Comparison of ENCODE assay signal across 8 cellular contexts in the genomic region with DNA sequence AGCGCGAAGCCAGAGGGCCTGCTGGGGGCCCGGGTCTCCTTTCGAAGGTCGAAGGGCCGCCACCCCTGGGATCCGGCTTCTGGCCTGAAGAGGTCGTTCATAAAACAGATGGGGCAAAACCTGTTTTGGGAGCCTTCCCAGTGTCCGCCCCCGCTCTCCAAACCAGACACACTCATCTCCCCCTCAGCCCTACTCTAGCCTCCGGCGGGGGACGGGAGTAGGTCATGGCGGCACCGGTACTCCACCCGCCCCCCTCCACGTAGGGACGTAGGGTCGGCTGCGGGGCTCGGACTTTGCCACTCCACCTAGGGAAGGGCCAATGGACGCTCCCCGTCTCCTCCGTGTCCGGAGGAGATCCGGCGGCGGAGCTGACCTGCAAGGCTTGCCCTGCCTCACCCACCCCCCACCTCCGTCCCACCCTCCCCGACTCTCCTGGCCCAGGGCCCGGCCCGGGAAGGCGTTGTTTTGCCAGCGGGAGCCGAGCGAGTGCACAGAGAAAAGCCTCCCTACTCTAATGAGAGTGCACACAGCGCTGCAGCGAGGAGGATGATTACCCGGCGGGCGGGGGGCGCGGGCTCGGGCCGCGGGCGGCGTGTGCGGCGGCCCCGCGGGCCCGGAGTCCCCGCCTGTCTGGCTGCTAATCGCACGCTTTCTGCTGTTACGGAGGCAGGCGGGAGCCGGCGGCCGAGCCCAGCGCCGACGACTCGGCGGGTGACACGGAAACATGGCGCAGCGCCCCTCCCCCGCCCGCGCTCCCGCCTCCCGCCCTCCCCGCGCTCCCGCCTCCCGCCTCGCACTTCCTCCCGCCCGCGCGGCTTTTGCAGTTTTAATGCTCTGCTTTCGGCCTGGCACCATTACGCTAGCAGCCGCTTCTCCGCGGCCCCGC. TPM values are rescaled to one million over a fixed set of nuclear protein-coding genes. Genes with fewer than 3 reads are reported as not detected.
DNase-seq lines count a peak whose midpoint lies in the region; ATAC-seq, FAIRE-seq and TF ChIP-seq lines count a peak whose summit lies in the region.

No MANE protein-coding gene starts in this region.

- peaks cover 1 to 7% of the 10 kb centered on the region in 2 donors for H3K36me3 Mint-ChIP-seq in CD14-positive monocyte
- no peaks in the 10 kb centered on the region for H3K36me3 Mint-ChIP-seq in glutamatergic neuron (ENCODE audit: unreplicated experiment)

- H3K27me3 ChIP-seq in ovary, result no peaks in the 10 kb centered on the region

- H3K9me3 Mint-ChIP-seq in CD14-positive monocyte (peaks cover 0 to 40% (median 16%) of the 10 kb centered on the region in 7 donors), glutamatergic neuron (ENCODE audit: unreplicated experiment) (peaks cover 2% of the 10 kb centered on the region)

- intact Hi-C loops in CD14-positive monocyte (cut with micrococcal nuclease), result loop anchor here in 1 of 2 donors (5.0 kb wide), 1 partner anchor 66 kb away; no protein-coding TSS in a partner anchor
- intact Hi-C loops in ovary (cut with DNase I), result loop anchor here (5.0 to 10.0 kb wide), 3 partner anchors 41 to 159 kb away; no protein-coding TSS in a partner anchor

- no peak for TF ChIP-seq EP300 in ovary (IDR thresholded peaks at IDR 0.05)

- H3K4me1 Mint-ChIP-seq in CD14-positive monocyte (peaks cover 17% of the 10 kb centered on the region), glutamatergic neuron (ENCODE audit: low read depth, unreplicated experiment) (peaks cover 12% of the 10 kb centered on the region)

- WGBS in ovary, 3 donors, result 4 to 11% (median 7%) methylated on average over 45 to 89 of the region's 89 CpGs

- H3K4me3 Mint-ChIP-seq in CD14-positive monocyte (peak overlapping the region; percentile 74 to 87), glutamatergic neuron (ENCODE audit: unreplicated experiment) (peak overlapping the region; percentile 69)

- peak overlapping the region; percentile 55 to 96 for H3K27ac ChIP-seq in ovary

- TF ChIP-seq POLR2A in ovary (IDR thresholded peaks at IDR 0.05), result no peak

- H3K4me1 ChIP-seq in ovary (ENCODE audit: insufficient read depth), result peaks cover 1% of the 10 kb centered on the region

- TF ChIP-seq CTCF in CD14-positive monocyte (IDR thresholded peaks at IDR 0.05), result no peak
- no peak for TF ChIP-seq CTCF in HFF-Myc (IDR thresholded peaks at IDR 0.05; ENCODE audit: low read depth, low read length, missing control alignments)
- no peak for TF ChIP-seq CTCF in glutamatergic neuron (IDR thresholded peaks at IDR 0.05; ENCODE audit: partially characterized antibody, unreplicated experiment)
- TF ChIP-seq CTCF in ovary (IDR thresholded peaks at IDR 0.05), result no peak
- no peak for TF ChIP-seq CTCF in D721Med (IDR thresholded peaks at IDR 0.05; ENCODE audit: insufficient read depth, missing control alignments)

- H3K36me3 ChIP-seq in ovary, result no peaks in the 10 kb centered on the region

- no peak for ATAC-seq in GM18858 (IDR thresholded peaks at IDR 0.05; ENCODE audit: unreplicated experiment)

- no peaks in the 10 kb centered on the region for H3K9me3 ChIP-seq in ovary

- H3K27ac Mint-ChIP-seq in CD14-positive monocyte (peak overlapping the region in 6 of 7 donors; percentile 58 to 78 (median 70)), glutamatergic neuron (ENCODE audit: unreplicated experiment) (no peak overlapping the region)

- DNase-seq in CD14-positive monocyte (ENCODE audit: low spot score) (no peak), HFF-Myc (ENCODE audit: extremely low read depth, low read depth) (no peak), RCC 7860 (ENCODE audit: low spot score) (peak; percentile 28), glutamatergic neuron (peak; percentile 66), ovary (peak; percentile 71 to 78 (median 76)), D721Med (ENCODE audit: insufficient read length, low spot score) (no peak)
- peak; percentile 26 to 66 (median 35) for DNase-seq in activated naive CD4-positive, alpha-beta T cell (lab: John Stamatoyannopoulos, UW)

- peaks cover 5 to 71% (median 14%) of the 10 kb centered on the region in 3 donors for H3K27me3 Mint-ChIP-seq in CD14-positive monocyte (ENCODE audit: low read depth in 3 of 3)
- H3K27me3 Mint-ChIP-seq in glutamatergic neuron (ENCODE audit: unreplicated experiment), result peaks cover 2% of the 10 kb centered on the region

- peak overlapping the region; percentile 36 for H3K4me3 ChIP-seq in HFF-Myc (replicated peaks; ENCODE audit: low read depth, low read length)
- H3K4me3 ChIP-seq in ovary, result peak overlapping the region; percentile 48

- FAIRE-seq in RCC 7860 (lab: Jason Lieb, UNC) (no peak), D721Med (lab: Jason Lieb, UNC) (no peak)

RNA-seq across cellular contexts. Expression of a gene that starts 8.3 kb away (rescaled TPM):
- polyA plus RNA-seq in CD14-positive monocyte (1 to 10 TPM; 1.1 to 2.6 TPM), ovary (10 to 100 TPM; 17.7 to 22.0 TPM)
- total RNA-seq in glutamatergic neuron (ENCODE audit: unreplicated experiment) (59.0 TPM), ovary (10 to 100 TPM; 25.0 to 57.2 (median 43.2) TPM)

Comparison
In these comparisons a context has a peak if more than half of its experiments do, and no peak if none do; other contexts are left out.
1. DNase-seq: peak in RCC 7860 (single experiment), activated naive CD4-positive, alpha-beta T cell (4 of 4), glutamatergic neuron (single experiment) and ovary (5 of 5); none in CD14-positive monocyte (single experiment), HFF-Myc (single experiment) and D721Med (single experiment).